Comparison of ENCODE assay signal across 9 cellular contexts in genomic region chr3:54122046-54122801, GRCh38. TPM values are rescaled to one million over a fixed set of nuclear protein-coding genes. Genes with fewer than 3 reads are reported as not detected.
A peak's percentile ranks its signal among the peaks of the same experiment; 100 is the strongest.
DNase-seq lines count a peak whose midpoint lies in the region; ATAC-seq and TF ChIP-seq lines count a peak whose summit lies in the region.
"Had no signal": no experiment of that assay in that cellular context is flagged by ENCODE, and none has a peak within 500 bp of the region (broad histone marks: within the 10 kb centered on the region; RNA-seq: fewer than 3 reads in every experiment).

Gene CACNA2D3, plus strand, starts transcription at chr3:54122552.

- intact Hi-C loops in activated naive CD4-positive, alpha-beta T cell treated with anti-CD3 and anti-CD28 coated beads for 36 hours (cut with micrococcal nuclease): no loop called here
- intact Hi-C loops in heart right ventricle (cut with DNase I): loop anchor here in 4 of 10 donors (2.0 to 10.0 kb wide), 3 partner anchors 167 to 237 kb away; no protein-coding TSS in a partner anchor
- intact Hi-C loops in sciatic nerve (cut with DNase I): no loop called here

- peak within 1 kb of the TSS; percentile 60 for H3K27ac ChIP-seq in WERI-Rb-1
- peak within 1 kb of the TSS; percentile 47 to 77 (median 62) for H3K27ac ChIP-seq in heart right ventricle

- peaks cover 9% of the 10 kb centered on the region for H3K4me1 Mint-ChIP-seq in activated naive CD4-positive, alpha-beta T cell treated with anti-CD3 and anti-CD28 coated beads for 36 hours (ENCODE audit: low read depth)

- 0 to 1% methylated on average over 35 to 107 of the region's 109 CpGs for WGBS in heart right ventricle, 2 donors

- H3K4me3 Mint-ChIP-seq in activated naive CD4-positive, alpha-beta T cell treated with anti-CD3 and anti-CD28 coated beads for 36 hours: peak within 1 kb of the TSS; percentile 27

- no peak for DNase-seq in activated naive CD4-positive, alpha-beta T cell treated with anti-CD3 and anti-CD28 coated beads for 36 hours
- no peak for DNase-seq in activated naive CD4-positive, alpha-beta T cell treated with Interleukin-2 at 50 U/mL for 16 hours
- peak; percentile 57 for DNase-seq in WERI-Rb-1
- DNase-seq in heart right ventricle: peak; percentile 56 to 74
- no peak for DNase-seq in sciatic nerve (ENCODE audit: low spot score)
- DNase-seq in OCI-M1 (lab: John Stamatoyannopoulos, UW): no peak
- no peak for DNase-seq in stimulated activated CD4-positive, alpha-beta T cell treated with anti-CD3 and anti-CD28 coated beads, Interleukin-1b, Interleukin-23, amount 100 ng/mL, for 48 hours
- DNase-seq in dedifferentiated amniotic fluid mesenchymal stem cell (ENCODE audit: extremely low spot score): no peak

- H3K9me3 ChIP-seq in WERI-Rb-1 (ENCODE audit: severe bottlenecking): no peaks in the 10 kb centered on the region
- no peaks in the 10 kb centered on the region for H3K9me3 ChIP-seq in heart right ventricle

- H3K36me3 Mint-ChIP-seq in activated naive CD4-positive, alpha-beta T cell treated with anti-CD3 and anti-CD28 coated beads for 36 hours (ENCODE audit: low read depth): no peaks in the 10 kb centered on the region

- no peak for TF ChIP-seq CTCF in WERI-Rb-1 (IDR thresholded peaks at IDR 0.05; ENCODE audit: low read depth, low read length)
- no peak for TF ChIP-seq CTCF in heart right ventricle (IDR thresholded peaks at IDR 0.05)

- peaks cover 10% of the 10 kb centered on the region for H3K27me3 ChIP-seq in WERI-Rb-1 (ENCODE audit: insufficient read depth, low read depth, severe bottlenecking)
- peaks cover 0 to 71% (median 34%) of the 10 kb centered on the region in 7 donors for H3K27me3 ChIP-seq in heart right ventricle

- no peak within 1 kb of the TSS for H3K27ac Mint-ChIP-seq in activated naive CD4-positive, alpha-beta T cell treated with anti-CD3 and anti-CD28 coated beads for 36 hours
- H3K27ac Mint-ChIP-seq: stimulated activated naive CD8-positive, alpha-beta T cell treated with anti-CD3 and anti-CD28 coated beads, Interleukin-15, Interleukin-2, amounts not matched to agents 100 ng/mL and 50 ng/mL, for 24 hours had no signal

- CTCF ChIA-PET in activated naive CD4-positive, alpha-beta T cell treated with anti-CD3 and anti-CD28 coated beads for 36 hours (lab: Charles Lee): no interaction called here

- H3K9me3 Mint-ChIP-seq in activated naive CD4-positive, alpha-beta T cell treated with anti-CD3 and anti-CD28 coated beads for 36 hours: no peaks in the 10 kb centered on the region
- H3K9me3 Mint-ChIP-seq: stimulated activated naive CD8-positive, alpha-beta T cell treated with anti-CD3 and anti-CD28 coated beads, Interleukin-15, Interleukin-2, amounts not matched to agents 100 ng/mL and 50 ng/mL, for 24 hours had no signal

- peaks cover 2 to 15% (median 11%) of the 10 kb centered on the region in 9 donors for H3K4me1 ChIP-seq in heart right ventricle

- no peaks in the 10 kb centered on the region for H3K36me3 ChIP-seq in WERI-Rb-1
- H3K36me3 ChIP-seq in heart right ventricle: no peaks in the 10 kb centered on the region

- peak within 1 kb of the TSS; percentile 53 for H3K4me3 ChIP-seq in WERI-Rb-1 (ENCODE audit: low read depth, low read length)
- peak within 1 kb of the TSS; percentile 40 to 70 (median 60) for H3K4me3 ChIP-seq in heart right ventricle

- H3K27me3 Mint-ChIP-seq in activated naive CD4-positive, alpha-beta T cell treated with anti-CD3 and anti-CD28 coated beads for 36 hours (ENCODE audit: low read depth): peaks cover 44% of the 10 kb centered on the region

- ATAC-seq in heart right ventricle: peak; percentile 71 to 87 (median 84)
- peak; percentile 80 for ATAC-seq in sciatic nerve

RNA-seq across cellular contexts. Expression of gene CACNA2D3, which starts in this region (rescaled TPM):
- not detected for total RNA-seq in activated naive CD4-positive, alpha-beta T cell treated with anti-CD3 and anti-CD28 coated beads for 36 hours
- total RNA-seq in heart right ventricle (10 to 100 TPM; 12.5 to 43.5 (median 20.4) TPM), sciatic nerve (6.9 TPM)
- 10 to 100 TPM in 1 of 2 donors, under 1 TPM in 1; 0.51 to 11.7 TPM for polyA plus RNA-seq in heart right ventricle

Comparison
In these comparisons a context has a peak if more than half of its experiments do, and no peak if none do; other contexts are left out.
1. DNase-seq: peak in WERI-Rb-1 (single experiment) and heart right ventricle (2 of 2); none in activated naive CD4-positive, alpha-beta T cell treated with anti-CD3 and anti-CD28 coated beads for 36 hours (single experiment), activated naive CD4-positive, alpha-beta T cell treated with Interleukin-2 at 50 U/mL for 16 hours (single experiment), sciatic nerve (single experiment), OCI-M1 (single experiment), stimulated activated CD4-positive, alpha-beta T cell treated with anti-CD3 and anti-CD28 coated beads, Interleukin-1b, Interleukin-23, amount 100 ng/mL, for 48 hours (single experiment) and dedifferentiated amniotic fluid mesenchymal stem cell (single experiment).